ENCODE assay signal across 16 cellular contexts in genomic region chr12:126791122-126791521, GRCh38.
DNase-seq lines count a peak whose midpoint lies in the region.
"Had no signal": no experiment of that assay in that cellular context is flagged by ENCODE, and none has a peak within 500 bp of the region (broad histone marks: within the 10 kb centered on the region; RNA-seq: fewer than 3 reads in every experiment).

No MANE protein-coding gene starts in this region.

- H3K27me3 ChIP-seq in endocrine pancreas (ENCODE audit: control insufficient read depth, insufficient read depth, low read length): no peaks in the 10 kb centered on the region

- peak overlapping the region; percentile 41 for H3K4me3 ChIP-seq in endocrine pancreas (ENCODE audit: control insufficient read depth, insufficient read depth, low read length)
- H3K4me3 ChIP-seq: HAP-1 had no signal

- no peaks in the 10 kb centered on the region for H3K4me1 ChIP-seq in endocrine pancreas (ENCODE audit: control insufficient read depth, insufficient read depth, low read length)
- H3K4me1 ChIP-seq: HAP-1 had no signal

- H3K36me3 ChIP-seq in endocrine pancreas (ENCODE audit: control insufficient read depth, insufficient read depth, low read length): peaks cover 3% of the 10 kb centered on the region
- H3K36me3 ChIP-seq: HAP-1 had no signal

- DNase-seq in NCI-H510A treated with DMSO at 0.1 percent for 48 hours (lab: John Stamatoyannopoulos, UW): peak; percentile 31
- DNase-seq in NCI-H510A (lab: John Stamatoyannopoulos, UW): no peak
- peak; percentile 5 for DNase-seq in left kidney (ENCODE audit: low read depth, low spot score)
- no peak for DNase-seq in ACHN
- DNase-seq in NOMO-1 (lab: John Stamatoyannopoulos, UW; ENCODE audit: unreplicated experiment in 2 of 2): no peak
- DNase-seq: C1 segment of cervical spinal cord; Calu3; CD4-positive, alpha-beta memory T cell; COR-L47; DMS53; DMS79 treated with DMSO at 0.1 percent for 48 hours; GF-D8; GOT3; HFFc6 had no signal

- in situ Hi-C loops in ACHN (cut with HindIII; ENCODE audit: low pct_ligation_motif_present, low pct_unique_long_range_greater_than_20kb, low sequenced_read_pairs): no loop called here

- H3K9me3 ChIP-seq in endocrine pancreas (ENCODE audit: control insufficient read depth, low read length): no peaks in the 10 kb centered on the region
- H3K9me3 ChIP-seq: HAP-1 had no signal

- H3K9ac ChIP-seq in endocrine pancreas (ENCODE audit: control insufficient read depth, insufficient read depth, low read length): no peak overlapping the region

Comparison
In these comparisons a context has a peak if more than half of its experiments do, and no peak if none do; other contexts are left out.
1. DNase-seq: peak in NCI-H510A treated with DMSO at 0.1 percent for 48 hours (single experiment) and left kidney (single experiment); none in NCI-H510A (single experiment), ACHN (single experiment) and NOMO-1 (0 of 2).